In genomic region chr12:94676011-94676709, GRCh38 we compare ENCODE assay signal across 7 cellular contexts.
DNase-seq lines count a peak whose midpoint lies in the region; ATAC-seq lines count a peak whose summit lies in the region.

No MANE protein-coding gene starts in this region.

- no peaks in the 10 kb centered on the region for H3K9me3 Mint-ChIP-seq in memory B cell

- H3K4me1 Mint-ChIP-seq in memory B cell = peaks cover 28% of the 10 kb centered on the region

- peak; percentile 84 for ATAC-seq in GM18907 (IDR thresholded peaks at IDR 0.05; ENCODE audit: unreplicated experiment)
- ATAC-seq in HG02884 (IDR thresholded peaks at IDR 0.05; ENCODE audit: unreplicated experiment) = peak; percentile 78
- peak; percentile 98 for ATAC-seq in memory B cell (ENCODE audit: low read depth)

- peak overlapping the region; percentile 64 for H3K4me3 Mint-ChIP-seq in memory B cell

- H3K27ac Mint-ChIP-seq in memory B cell = peak overlapping the region; percentile 89

- no peaks in the 10 kb centered on the region for H3K27me3 Mint-ChIP-seq in memory B cell

- peaks cover 5% of the 10 kb centered on the region for H3K36me3 Mint-ChIP-seq in memory B cell

- peak; percentile 62 for DNase-seq in UCSD-AML1 (lab: John Stamatoyannopoulos, UW; ENCODE audit: unreplicated experiment)
- DNase-seq in memory B cell (ENCODE audit: low spot score in 2 of 2) = peak; percentile 27 to 58
- no peak for DNase-seq in NCI-H2029 treated with DMSO at 0.1 percent for 48 hours (lab: John Stamatoyannopoulos, UW)
- no peak for DNase-seq in stimulated activated naive CD4-positive, alpha-beta T cell treated with Interleukin-2 at 50 U/mL for 16 hours (lab: John Stamatoyannopoulos, UW)
- DNase-seq in NCI-H187 (lab: John Stamatoyannopoulos, UW) = no peak

Comparison
In these comparisons a context has a peak if more than half of its experiments do, and no peak if none do; other contexts are left out.
1. DNase-seq: peak in UCSD-AML1 (single experiment) and memory B cell (2 of 2); none in NCI-H2029 treated with DMSO at 0.1 percent for 48 hours (single experiment), stimulated activated naive CD4-positive, alpha-beta T cell treated with Interleukin-2 at 50 U/mL for 16 hours (single experiment) and NCI-H187 (0 of 2).
2. Peak in every context shown above with its lines, with median percentiles within 50 percentile points of each other: ATAC-seq.